In the genomic region with DNA sequence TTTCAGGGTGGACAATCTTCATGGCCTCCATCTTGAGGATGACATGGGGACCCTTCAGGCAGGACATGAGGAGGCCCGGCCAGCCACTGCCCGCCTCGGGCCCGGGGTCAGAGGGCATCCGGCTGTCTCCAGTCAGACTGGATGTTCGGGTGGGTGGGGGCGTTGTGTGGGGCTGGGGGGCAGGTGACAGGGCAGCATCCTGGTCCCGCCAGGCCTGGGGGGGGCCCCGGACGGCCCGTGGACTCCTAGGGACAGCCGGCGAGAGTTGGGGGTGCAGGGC, we compare ENCODE assay signal across 1 cellular context.
TF ChIP-seq lines count a peak whose summit lies in the region.

No MANE protein-coding gene starts in this region.

TF ChIP-seq in HepG2, 621 proteins besides CTCF, POLR2A, EP300 and RAD21:
- no peak for TF ChIP-seq ZBTB44 (CRISPR knock-in tag; IDR thresholded peaks at IDR 0.05)
